In the genomic region with DNA sequence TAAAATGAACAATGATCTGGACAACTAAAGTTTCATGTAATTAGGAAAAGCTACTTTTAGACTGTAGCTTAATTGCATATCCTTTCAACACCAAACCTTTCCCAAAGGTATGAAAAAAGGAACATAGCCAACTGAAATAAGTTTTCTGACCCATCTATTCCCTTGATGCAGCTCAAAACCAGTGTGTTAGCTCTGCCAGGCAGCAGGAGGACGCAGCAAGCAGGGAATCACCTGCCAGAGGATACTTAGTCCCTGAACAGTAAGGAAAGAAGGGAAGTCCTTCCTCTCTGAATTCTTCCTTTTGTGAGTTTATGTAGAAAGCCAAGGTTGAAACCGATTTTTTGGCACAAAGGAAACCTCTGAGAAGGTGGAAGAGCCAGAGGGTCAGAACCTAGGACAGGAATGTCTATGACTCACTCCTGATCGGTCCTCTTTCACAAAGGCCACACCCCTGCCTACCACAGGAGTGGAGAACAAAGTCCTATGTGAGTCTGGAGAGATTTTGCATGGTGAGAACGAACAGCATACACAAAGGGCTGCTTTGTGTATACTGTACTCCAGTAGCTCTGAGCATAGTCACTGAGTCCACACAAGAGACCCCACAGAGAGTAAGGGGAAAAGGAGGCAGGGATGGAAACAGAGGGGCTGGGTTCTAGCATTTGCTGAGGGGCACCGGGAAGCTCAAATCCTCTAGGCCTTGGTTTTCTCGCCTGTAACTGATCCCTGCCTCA, we compare ENCODE assay signal across 8 cellular contexts.
A peak's percentile ranks its signal among the peaks of the same experiment; 100 is the strongest.
DNase-seq lines count a peak whose midpoint lies in the region; ATAC-seq, FAIRE-seq and TF ChIP-seq lines count a peak whose summit lies in the region.

No MANE protein-coding gene starts in this region.

- intact Hi-C loops in HCT116 (cut with micrococcal nuclease): no loop called here
- intact Hi-C loops in kidney (cut with DNase I): no loop called here

- CTCF ChIA-PET in HCT116 (lab: Charles Lee) (interaction anchor here (0.7 to 2.2 kb wide), 8 partner anchors 14 to 268 kb away, joined by 3 to 12 read pairs (median 4); a partner anchor contains a TSS), HEK293T (lab: Yijun Ruan, JAX) (interaction anchor here (0.5 to 0.9 kb wide), 3 partner anchors 14 to 276 kb away, joined by 3 to 6 read pairs (median 3); no protein-coding TSS in a partner anchor)

- H3K9me3 Mint-ChIP-seq in activated T-helper 17 cell treated with anti-CD3 and anti-CD28 coated beads, Interleukin-2, amount 50 U/mL, for 72 hours: no peaks in the 10 kb centered on the region

- POLR2A ChIA-PET in HCT116 (lab: Charles Lee) (interaction anchor here (0.7 to 1.2 kb wide), 2 partner anchors 155 to 299 kb away, joined by 3 to 4 read pairs; a partner anchor contains a TSS), HEK293T (lab: Yijun Ruan, JAX) (no interaction called here)

- H3K4me1 Mint-ChIP-seq in activated T-helper 17 cell treated with anti-CD3 and anti-CD28 coated beads, Interleukin-2, amount 50 U/mL, for 72 hours: peaks cover 58% of the 10 kb centered on the region

- peak overlapping the region; percentile 75 for H3K4me2 ChIP-seq in HCT116 (ENCODE audit: low read length)

- peaks cover 4 to 10% of the 10 kb centered on the region in 2 experiments; a peak in 3 of 4 replicates for H3K36me3 ChIP-seq in HCT116 (ENCODE audit: control insufficient read depth in 1 of 2, insufficient read depth in 2 of 2, low read length in 2 of 2)
- H3K36me3 ChIP-seq in kidney (ENCODE audit: control insufficient read depth in 1 of 2, insufficient read depth in 2 of 2, low read length in 2 of 2): peaks cover 0 to 6% of the 10 kb centered on the region in 2 donors

- H3K79me2 ChIP-seq in HCT116 (ENCODE audit: insufficient read depth, low read length): no peaks in the 10 kb centered on the region

- no peak for TF ChIP-seq POLR2A in HCT116 (IDR thresholded peaks at IDR 0.05; ENCODE audit: borderline replicate concordance, extremely low read depth, insufficient read depth, insufficient read length)

- TF ChIP-seq CTCF in 22Rv1 (IDR thresholded peaks at IDR 0.05) (no peak), HCT116 (IDR thresholded peaks at IDR 0.05 in 2 of 3, conservative IDR thresholded peaks at IDR 0.05 in 1 of 3; ENCODE audit: borderline replicate concordance in 1 of 3, insufficient read depth in 1 of 3, low read depth in 2 of 3, low read length in 2 of 3) (no peak), kidney (IDR thresholded peaks at IDR 0.05; ENCODE audit: borderline replicate concordance, extremely low read depth, insufficient read depth) (no peak)

- H3K4me3 Mint-ChIP-seq in activated T-helper 17 cell treated with anti-CD3 and anti-CD28 coated beads, Interleukin-2, amount 50 U/mL, for 72 hours: peak overlapping the region; percentile 74

- H3K9ac ChIP-seq in HCT116 (ENCODE audit: low read length) (peak overlapping the region; percentile 63), kidney (ENCODE audit: low read length in 2 of 2) (no peak overlapping the region)

- DNase-seq in HCT116 (ENCODE audit: low read depth, low spot score): peak; percentile 93
- DNase-seq in iris pigment epithelial cell (ENCODE audit: low read depth): peak; percentile 83
- DNase-seq in GM19238 (ENCODE audit: insufficient read length, low spot score): no peak
- DNase-seq in kidney: no peak
- no peak for DNase-seq in HEK293T (ENCODE audit: extremely low spot score)

- no peaks in the 10 kb centered on the region for H4K20me1 ChIP-seq in HCT116 (ENCODE audit: insufficient read depth)

- no peaks in the 10 kb centered on the region for H3K9me2 ChIP-seq in HCT116 (ENCODE audit: insufficient read depth)

- H3K27me3 Mint-ChIP-seq in activated T-helper 17 cell treated with anti-CD3 and anti-CD28 coated beads, Interleukin-2, amount 50 U/mL, for 72 hours: no peaks in the 10 kb centered on the region

- H3K27ac Mint-ChIP-seq in activated T-helper 17 cell treated with anti-CD3 and anti-CD28 coated beads, Interleukin-2, amount 50 U/mL, for 72 hours: peak overlapping the region; percentile 85

- BruUV-seq in HCT116 (replicated peaks; lab: Mats Ljungman, UMichigan): no TSS peak

- no peak for TF ChIP-seq RAD21 in HCT116 (IDR thresholded peaks at IDR 0.05; ENCODE audit: low read depth)

- no peak overlapping the region for H2AFZ ChIP-seq in HCT116 (ENCODE audit: low read depth, low read length, poor library complexity, severe bottlenecking)

- FAIRE-seq in kidney (lab: Jason Lieb, UNC): no peak

- peak overlapping the region; percentile 49 for H3K27ac ChIP-seq in 22Rv1
- H3K27ac ChIP-seq in HCT116 (ENCODE audit: low read depth, low read length): peak overlapping the region; percentile 94
- H3K27ac ChIP-seq in kidney (ENCODE audit: low read depth in 2 of 2, low read length in 2 of 2): no peak overlapping the region

- peak; percentile 83 for ATAC-seq in HCT116
- ATAC-seq in activated T-helper 17 cell treated with anti-CD3 and anti-CD28 coated beads, Interleukin-2, amount 50 U/mL, for 72 hours (replicated peaks): no peak
- no peak for ATAC-seq in HG03378 (IDR thresholded peaks at IDR 0.05; ENCODE audit: unreplicated experiment)

- H3K4me1 ChIP-seq in HCT116 (ENCODE audit: control insufficient read depth in 1 of 2, insufficient read depth in 2 of 2, low read length in 2 of 2): peaks cover 78 to 97% of the 10 kb centered on the region in 2 experiments
- peaks cover 0 to 2% of the 10 kb centered on the region in 2 donors for H3K4me1 ChIP-seq in kidney (ENCODE audit: control insufficient read depth in 1 of 2, insufficient read depth in 1 of 2, low read depth in 1 of 2, low read length in 2 of 2)

- H3K36me3 Mint-ChIP-seq in activated T-helper 17 cell treated with anti-CD3 and anti-CD28 coated beads, Interleukin-2, amount 50 U/mL, for 72 hours (ENCODE audit: low read depth): peaks cover 87% of the 10 kb centered on the region

- H3K27me3 ChIP-seq in HCT116 (ENCODE audit: insufficient read depth, low read length): no peaks in the 10 kb centered on the region

- H3K9me3 ChIP-seq in HCT116 (ENCODE audit: control insufficient read depth in 1 of 2, insufficient read depth in 1 of 2, low read depth in 1 of 2, low read length in 2 of 2) (no peaks in the 10 kb centered on the region), kidney (ENCODE audit: control insufficient read depth in 1 of 2, low read length in 2 of 2) (no peaks in the 10 kb centered on the region)

- H3K4me3 ChIP-seq in HCT116 (replicated peaks in 1 of 2; ENCODE audit: low read depth in 1 of 2, low read length in 2 of 2) (peak overlapping the region; percentile 7 to 36; a peak in 3 of 4 replicates), kidney (ENCODE audit: low read length in 2 of 2) (no peak overlapping the region)

- RAD21 ChIA-PET in HCT116 (lab: Charles Lee; ENCODE audit: low non-redundant PET in 1 of 2, low total read pairs in 2 of 2, uncharacterized antibody in 2 of 2, unreplicated experiment in 2 of 2): interaction anchor here in 1 of 2 experiments (0.5 kb wide), 1 partner anchor 223 kb away, joined by 3 read pairs; no protein-coding TSS in a partner anchor

TF ChIP-seq in HCT116, 20 proteins besides CTCF, POLR2A, EP300 and RAD21 (continues in another document):
- TF ChIP-seq, protein P1, sequence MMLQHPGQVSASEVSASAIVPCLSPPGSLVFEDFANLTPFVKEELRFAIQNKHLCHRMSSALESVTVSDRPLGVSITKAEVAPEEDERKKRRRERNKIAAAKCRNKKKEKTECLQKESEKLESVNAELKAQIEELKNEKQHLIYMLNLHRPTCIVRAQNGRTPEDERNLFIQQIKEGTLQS (IDR thresholded peaks at IDR 0.05): no peak
- TF ChIP-seq JUND (IDR thresholded peaks at IDR 0.05) (peak; percentile 96), ELF1 (IDR thresholded peaks at IDR 0.05; ENCODE audit: borderline replicate concordance, low read depth) (no peak), EZH2phosphoT487 (IDR thresholded peaks at IDR 0.05; ENCODE audit: borderline replicate concordance) (no peak), ZNF274 (IDR thresholded peaks at IDR 0.05; ENCODE audit: low read depth, low read length) (no peak), EGR1 (IDR thresholded peaks at IDR 0.05; ENCODE audit: low read depth) (no peak), FOSL1 (IDR thresholded peaks at IDR 0.05; ENCODE audit: low read depth) (peak; percentile 92), SRF (IDR thresholded peaks at IDR 0.05; ENCODE audit: low read depth) (no peak), TCF7L2 (IDR thresholded peaks at IDR 0.05; ENCODE audit: borderline replicate concordance, extremely low read depth, insufficient read depth, insufficient read length) (peak; percentile 72), SIN3A (IDR thresholded peaks at IDR 0.05; ENCODE audit: low read depth) (peak; percentile 67; the same call in 1 of the 2 replicates), SP1 (IDR thresholded peaks at IDR 0.05; ENCODE audit: low read depth) (peak; percentile 92), CBX3 (IDR thresholded peaks at IDR 0.05; ENCODE audit: low read depth) (peak; percentile 88)

TF ChIP-seq in HEK293T, 16 proteins besides CTCF, POLR2A, EP300 and RAD21:
- TF ChIP-seq TARDBP (IDR thresholded peaks at IDR 0.05) (no peak), NFRKB (IDR thresholded peaks at IDR 0.05) (no peak), CTBP1 (IDR thresholded peaks at IDR 0.05; ENCODE audit: borderline replicate concordance) (no peak), SP1 (IDR thresholded peaks at IDR 0.05) (no peak), FOXM1 (IDR thresholded peaks at IDR 0.05; ENCODE audit: borderline replicate concordance) (no peak), FOXK2 (IDR thresholded peaks at IDR 0.05) (no peak), L3MBTL2 (conservative IDR thresholded peaks at IDR 0.05) (no peak), SUZ12 (IDR thresholded peaks at IDR 0.05) (no peak), LEF1 (IDR thresholded peaks at IDR 0.05; ENCODE audit: borderline replicate concordance) (no peak), ZNF384 (IDR thresholded peaks at IDR 0.05) (no peak), FOXA1 (IDR thresholded peaks at IDR 0.05) (no peak), BHLHE40 (IDR thresholded peaks at IDR 0.05; ENCODE audit: borderline replicate concordance) (no peak), HDGF (IDR thresholded peaks at IDR 0.05; ENCODE audit: borderline replicate concordance) (no peak), ELF4 (IDR thresholded peaks at IDR 0.05) (no peak), ARNT (IDR thresholded peaks at IDR 0.05) (no peak)
- TF ChIP-seq, protein P2, sequence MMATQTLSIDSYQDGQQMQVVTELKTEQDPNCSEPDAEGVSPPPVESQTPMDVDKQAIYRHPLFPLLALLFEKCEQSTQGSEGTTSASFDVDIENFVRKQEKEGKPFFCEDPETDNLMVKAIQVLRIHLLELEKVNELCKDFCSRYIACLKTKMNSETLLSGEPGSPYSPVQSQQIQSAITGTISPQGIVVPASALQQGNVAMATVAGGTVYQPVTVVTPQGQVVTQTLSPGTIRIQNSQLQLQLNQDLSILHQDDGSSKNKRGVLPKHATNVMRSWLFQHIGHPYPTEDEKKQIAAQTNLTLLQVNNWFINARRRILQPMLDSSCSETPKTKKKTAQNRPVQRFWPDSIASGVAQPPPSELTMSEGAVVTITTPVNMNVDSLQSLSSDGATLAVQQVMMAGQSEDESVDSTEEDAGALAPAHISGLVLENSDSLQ (IDR thresholded peaks at IDR 0.05): no peak
TF ChIP-seq in HEK293T: peak in this region for 0.

Comparison
In these comparisons a context has a peak if more than half of its experiments do, and no peak if none do; other contexts are left out.
1. H3K27ac ChIP-seq: peak in 22Rv1 (single experiment) and HCT116 (single experiment); none in kidney (0 of 2).
2. DNase-seq: peak in HCT116 (single experiment) and iris pigment epithelial cell (single experiment); none in GM19238 (single experiment), kidney (single experiment) and HEK293T (single experiment).
3. H3K4me3 ChIP-seq: peak in HCT116 (2 of 2); none in kidney (0 of 2).